Comparison of ENCODE assay signal across 28 cellular contexts in genomic region chr20:13249118-13249859, GRCh38. TPM values are rescaled to one million over a fixed set of nuclear protein-coding genes. Genes with fewer than 3 reads are reported as not detected.
DNase-seq lines count a peak whose midpoint lies in the region; ATAC-seq and TF ChIP-seq lines count a peak whose summit lies in the region.
"Had no signal": no experiment of that assay in that cellular context is flagged by ENCODE, and none has a peak within 500 bp of the region (broad histone marks: within the 10 kb centered on the region; RNA-seq: fewer than 3 reads in every experiment).

No MANE protein-coding gene starts in this region.

- H3K27ac ChIP-seq in KOPT-K1 (ENCODE audit: low read depth, low read length, poor library complexity, severe bottlenecking) (peak overlapping the region; percentile 11), prostate gland (no peak overlapping the region)
- H3K27ac ChIP-seq: colonic mucosa, heart right ventricle had no signal

- H3K4me3 Mint-ChIP-seq in activated CD4-positive, alpha-beta T cell treated with anti-CD3 and anti-CD28 coated beads, Interleukin-2, amount 10 ng/mL, durations not matched to agents 24 days and 14 days, result no peak overlapping the region
- no peak overlapping the region for H3K4me3 Mint-ChIP-seq in central memory CD8-positive, alpha-beta T cell
- H3K4me3 Mint-ChIP-seq: activated B cell treated with CpG ODN at 0.5 μM for 24 hours had no signal

- no peak for TF ChIP-seq POLR2A in prostate gland (IDR thresholded peaks at IDR 0.05)

- peaks cover 2% of the 10 kb centered on the region for H3K27me3 Mint-ChIP-seq in activated CD4-positive, alpha-beta T cell treated with anti-CD3 and anti-CD28 coated beads, Interleukin-2, amount 10 ng/mL, durations not matched to agents 24 days and 14 days
- H3K27me3 Mint-ChIP-seq in central memory CD8-positive, alpha-beta T cell, result no peaks in the 10 kb centered on the region
- H3K27me3 Mint-ChIP-seq: activated B cell treated with CpG ODN at 0.5 μM for 24 hours had no signal

- peaks cover 14% of the 10 kb centered on the region for H3K36me3 Mint-ChIP-seq in activated CD4-positive, alpha-beta T cell treated with anti-CD3 and anti-CD28 coated beads, Interleukin-2, amount 10 ng/mL, durations not matched to agents 24 days and 14 days (ENCODE audit: low read depth)
- H3K36me3 Mint-ChIP-seq in central memory CD8-positive, alpha-beta T cell (ENCODE audit: insufficient read depth), result peaks cover 2% of the 10 kb centered on the region

- peaks cover 36% of the 10 kb centered on the region for H3K4me1 Mint-ChIP-seq in activated CD4-positive, alpha-beta T cell treated with anti-CD3 and anti-CD28 coated beads, Interleukin-2, amount 10 ng/mL, durations not matched to agents 24 days and 14 days
- H3K4me1 Mint-ChIP-seq in central memory CD8-positive, alpha-beta T cell, result peaks cover 21% of the 10 kb centered on the region

- peak overlapping the region; percentile 97 for H3K27ac Mint-ChIP-seq in activated CD4-positive, alpha-beta T cell treated with anti-CD3 and anti-CD28 coated beads, Interleukin-2, amount 10 ng/mL, durations not matched to agents 24 days and 14 days
- H3K27ac Mint-ChIP-seq in central memory CD8-positive, alpha-beta T cell (ENCODE audit: low read depth), result peak overlapping the region; percentile 79
- H3K27ac Mint-ChIP-seq: activated B cell treated with CpG ODN at 0.5 μM for 24 hours had no signal

- no peak for ATAC-seq in central memory CD8-positive, alpha-beta T cell (replicated peaks; ENCODE audit: extremely low read depth, poor library complexity, severe bottlenecking)
- ATAC-seq in HG03460 (IDR thresholded peaks at IDR 0.05; ENCODE audit: unreplicated experiment), result no peak
- no peak for ATAC-seq in GM19023 (IDR thresholded peaks at IDR 0.05; ENCODE audit: unreplicated experiment)
- ATAC-seq in HG02938 (IDR thresholded peaks at IDR 0.05; ENCODE audit: unreplicated experiment), result no peak
- ATAC-seq: heart right ventricle had no signal

- H3K36me3 ChIP-seq in KOPT-K1 (ENCODE audit: insufficient read depth, low read length), result no peaks in the 10 kb centered on the region
- H3K36me3 ChIP-seq in prostate gland, result no peaks in the 10 kb centered on the region
- H3K36me3 ChIP-seq: colonic mucosa, HAP-1, heart right ventricle, Peyer's patch, thyroid gland had no signal

- H3K27me3 ChIP-seq in prostate gland (replicated peaks; ENCODE audit: insufficient read depth), result no peaks in the 10 kb centered on the region
- H3K27me3 ChIP-seq: colonic mucosa, heart right ventricle, Peyer's patch, thyroid gland had no signal

- peaks cover 9% of the 10 kb centered on the region for H3K9me3 Mint-ChIP-seq in activated CD4-positive, alpha-beta T cell treated with anti-CD3 and anti-CD28 coated beads, Interleukin-2, amount 10 ng/mL, durations not matched to agents 24 days and 14 days
- no peaks in the 10 kb centered on the region for H3K9me3 Mint-ChIP-seq in central memory CD8-positive, alpha-beta T cell
- H3K9me3 Mint-ChIP-seq: activated B cell treated with CpG ODN at 0.5 μM for 24 hours had no signal

- intact Hi-C loops in activated CD4-positive, alpha-beta T cell treated with anti-CD3 and anti-CD28 coated beads, Interleukin-2, amount 10 ng/mL, durations not matched to agents 24 days and 14 days (cut with micrococcal nuclease), result no loop called here
- intact Hi-C loops in prostate gland (cut with DNase I), result no loop called here

- no peaks in the 10 kb centered on the region for H3K4me1 ChIP-seq in prostate gland (replicated peaks)
- H3K4me1 ChIP-seq: colonic mucosa, HAP-1, Peyer's patch had no signal

- WGBS in prostate gland, result 29% methylated on average over 13 of the region's 13 CpGs

- TF ChIP-seq CTCF in prostate gland (IDR thresholded peaks at IDR 0.05), result no peak

- no peak overlapping the region for H3K4me3 ChIP-seq in prostate gland
- H3K4me3 ChIP-seq: colonic mucosa, HAP-1, heart right ventricle, Peyer's patch, thyroid gland had no signal

- DNase-seq in activated CD4-positive, alpha-beta T cell treated with anti-CD3 and anti-CD28 coated beads, Interleukin-2, amount 10 ng/mL, durations not matched to agents 24 days and 14 days, result no peak
- DNase-seq in activated CD4-positive, alpha-beta T cell treated with anti-CD3 and anti-CD28 coated beads for 4 hours, result no peak
- no peak for DNase-seq in central memory CD8-positive, alpha-beta T cell (ENCODE audit: low spot score in 2 of 2)
- peak; percentile 23 for DNase-seq in prostate gland (ENCODE audit: low spot score)
- DNase-seq: activated B cell treated with CpG ODN at 0.5 μM for 24 hours; activated T-cell treated with anti-CD3 and anti-CD28 coated beads for 4 hours; Caco-2; colonic mucosa; effector CD8-positive, alpha-beta T cell; foreskin melanocyte; heart right ventricle; NCI-H1092 treated with DMSO at 0.1 percent for 48 hours; NCI-H187; NCI-H2171; NCI-H524; NK-92 treated with Interleukin-12 subunit alpha and Interleukin-12 subunit beta, amount 100 ng/mL, for 24 hours; Peyer's patch; SHP77 treated with DMSO at 0.1 percent for 48 hours; stimulated activated naive CD4-positive, alpha-beta T cell had no signal

- H3K9me3 ChIP-seq in KOPT-K1 (ENCODE audit: insufficient read depth, low read length, poor library complexity, severe bottlenecking) (no peaks in the 10 kb centered on the region), prostate gland (no peaks in the 10 kb centered on the region)
- H3K9me3 ChIP-seq: Caco-2, colonic mucosa, HAP-1, heart right ventricle, Peyer's patch, thyroid gland had no signal

RNA-seq across cellular contexts. Expression of gene ISM1, which starts 28.2 kb away (rescaled TPM):
- 5.3 and 5.4 TPM in 2 replicates for total RNA-seq in activated CD4-positive, alpha-beta T cell treated with anti-CD3 and anti-CD28 coated beads, Interleukin-2, amount 10 ng/mL, durations not matched to agents 24 days and 14 days
- 1 to 10 TPM in 1 of 2 donors, under 1 TPM in 1; 0.45 to 2.2 TPM for total RNA-seq in prostate gland
- total RNA-seq: activated B cell treated with CpG ODN at 0.5 μM for 24 hours, kidney epithelial cell, lung microvascular endothelial cell, M059J had no signal
